In the genomic region with DNA sequence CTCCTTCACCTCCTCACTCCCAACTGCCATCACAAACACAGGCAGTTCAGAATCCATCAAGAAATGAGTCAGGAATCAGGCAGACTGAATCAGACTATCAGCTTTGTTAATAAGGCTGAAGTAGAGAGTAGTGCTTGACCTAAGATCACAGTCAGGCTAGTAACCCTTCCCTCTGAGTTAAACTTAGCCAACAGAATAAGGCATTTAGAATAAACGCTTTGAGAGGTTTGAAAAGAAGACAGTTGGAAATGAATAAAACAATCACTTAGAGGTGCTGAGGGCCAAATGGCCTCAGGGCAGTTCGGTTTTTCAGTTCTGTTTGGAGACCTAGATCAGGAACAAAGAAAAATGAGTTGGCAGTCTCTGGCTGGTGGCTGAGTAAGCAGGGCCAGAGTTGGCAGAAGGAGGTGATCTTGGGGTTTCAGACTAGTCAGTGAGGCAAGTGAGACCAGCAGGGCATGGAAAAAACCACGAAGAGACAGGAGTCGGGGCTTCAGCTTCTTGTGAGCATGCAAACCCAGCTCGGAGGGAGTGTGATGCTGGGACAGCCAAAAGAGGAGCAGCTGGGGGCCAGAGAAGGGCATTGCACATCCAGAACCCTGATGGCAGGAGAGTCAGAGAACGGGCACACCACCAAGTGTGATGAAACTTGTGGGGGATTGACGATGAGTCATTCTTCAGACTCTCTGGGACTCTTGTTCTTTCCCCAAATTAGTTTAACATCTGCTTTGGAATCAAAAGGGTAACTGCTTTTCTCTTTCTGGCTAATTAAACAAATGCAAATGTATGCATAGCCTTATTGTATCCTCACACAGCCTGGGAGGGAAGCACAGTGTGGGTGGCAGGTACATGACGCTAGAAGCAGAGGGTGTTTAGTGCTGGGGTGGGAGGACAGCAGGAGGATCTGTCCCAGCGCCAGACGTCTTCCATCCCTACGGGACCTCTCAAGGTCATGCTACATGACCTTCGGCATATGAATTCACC, we compare ENCODE assay signal across 9 cellular contexts. TPM values are rescaled to one million over a fixed set of nuclear protein-coding genes. Genes with fewer than 3 reads are reported as not detected.
DNase-seq lines count a peak whose midpoint lies in the region; ATAC-seq, FAIRE-seq and TF ChIP-seq lines count a peak whose summit lies in the region.
"Had no signal": no experiment of that assay in that cellular context is flagged by ENCODE, and none has a peak within 500 bp of the region (broad histone marks: within the 10 kb centered on the region; RNA-seq: fewer than 3 reads in every experiment).

No MANE protein-coding gene starts in this region.

- no peaks in the 10 kb centered on the region for H3K27me3 ChIP-seq in ACC112 (ENCODE audit: insufficient read depth, low read length)
- H3K27me3 ChIP-seq in left ventricle myocardium inferior (ENCODE audit: low read depth), result no peaks in the 10 kb centered on the region

- H2AFZ ChIP-seq in ACC112 (ENCODE audit: low read length, unreplicated experiment), result peak overlapping the region; percentile 62

- H3K27ac ChIP-seq in ACC112 (ENCODE audit: low read depth, low read length) (peak overlapping the region; percentile 96), left ventricle myocardium inferior (replicated peaks) (peak overlapping the region; percentile 81)

- H3K4me3 ChIP-seq in ACC112 (ENCODE audit: low read depth, low read length) (peak overlapping the region; percentile 46), left ventricle myocardium inferior (no peak overlapping the region)

- DNase-seq in HTR-8/SVneo (ENCODE audit: insufficient read length, low spot score), result peak; percentile 63
- peak; percentile 24 for DNase-seq in activated naive CD8-positive, alpha-beta T cell treated with anti-CD3 and anti-CD28 coated beads for 36 hours
- DNase-seq in left ventricle myocardium inferior, result peak; percentile 81
- peak; percentile 21 to 31 for DNase-seq in stimulated activated CD4-positive, alpha-beta T cell treated with anti-CD3 and anti-CD28 coated beads, Interleukin-2, amount 100 ng/mL, for 24 hours
- no peak for DNase-seq in ecto neural progenitor cell (ENCODE audit: low spot score)
- no peak for DNase-seq in germinal center (ENCODE audit: low spot score)

- H3K9me3 Mint-ChIP-seq in activated naive CD8-positive, alpha-beta T cell treated with anti-CD3 and anti-CD28 coated beads for 36 hours, result no peaks in the 10 kb centered on the region

- H3K27me3 Mint-ChIP-seq in activated naive CD8-positive, alpha-beta T cell treated with anti-CD3 and anti-CD28 coated beads for 36 hours, result no peaks in the 10 kb centered on the region

- peak; percentile 31 for ATAC-seq in GM18861 (IDR thresholded peaks at IDR 0.05; ENCODE audit: unreplicated experiment)

- no peaks in the 10 kb centered on the region for H3K9me3 ChIP-seq in left ventricle myocardium inferior (replicated peaks)

- peak; percentile 59 for FAIRE-seq in HTR-8/SVneo (lab: Jason Lieb, UNC)
- FAIRE-seq: frontal cortex had no signal

- TF ChIP-seq CTCF in left ventricle myocardium inferior (IDR thresholded peaks at IDR 0.05; ENCODE audit: borderline replicate concordance), result no peak

- intact Hi-C loops in left ventricle myocardium inferior (cut with micrococcal nuclease), result no loop called here

- no peaks in the 10 kb centered on the region for H3K36me3 ChIP-seq in ACC112 (ENCODE audit: insufficient read depth, low read length)
- H3K36me3 ChIP-seq in left ventricle myocardium inferior, result no peaks in the 10 kb centered on the region

- H3K4me1 Mint-ChIP-seq in activated naive CD8-positive, alpha-beta T cell treated with anti-CD3 and anti-CD28 coated beads for 36 hours, result peaks cover 9% of the 10 kb centered on the region

- H3K4me1 ChIP-seq in ACC112 (ENCODE audit: control insufficient read depth, insufficient read depth, low read length, unreplicated experiment) (peaks cover 63% of the 10 kb centered on the region), left ventricle myocardium inferior (peaks cover 40% of the 10 kb centered on the region)

- no peak overlapping the region for H3K4me3 Mint-ChIP-seq in activated naive CD8-positive, alpha-beta T cell treated with anti-CD3 and anti-CD28 coated beads for 36 hours

- H3K36me3 Mint-ChIP-seq in activated naive CD8-positive, alpha-beta T cell treated with anti-CD3 and anti-CD28 coated beads for 36 hours, result no peaks in the 10 kb centered on the region

- H3K27ac Mint-ChIP-seq in activated naive CD8-positive, alpha-beta T cell treated with anti-CD3 and anti-CD28 coated beads for 36 hours, result peak overlapping the region; percentile 40

- no peaks in the 10 kb centered on the region for H3K79me2 ChIP-seq in ACC112 (ENCODE audit: control insufficient read depth, insufficient read depth, low read length, unreplicated experiment)

RNA-seq across cellular contexts. Expression of gene SPECC1, which starts 54.8 kb away (rescaled TPM):
- 1 to 10 TPM; 6.6 to 7.3 TPM for total RNA-seq in activated naive CD8-positive, alpha-beta T cell treated with anti-CD3 and anti-CD28 coated beads for 36 hours
- total RNA-seq in left ventricle myocardium inferior, result 10.6 TPM

Comparison
In these comparisons a context has a peak if more than half of its experiments do, and no peak if none do; other contexts are left out.
1. DNase-seq: peak in HTR-8/SVneo (single experiment), activated naive CD8-positive, alpha-beta T cell treated with anti-CD3 and anti-CD28 coated beads for 36 hours (single experiment), left ventricle myocardium inferior (single experiment) and stimulated activated CD4-positive, alpha-beta T cell treated with anti-CD3 and anti-CD28 coated beads, Interleukin-2, amount 100 ng/mL, for 24 hours (2 of 2); none in ecto neural progenitor cell (single experiment) and germinal center (single experiment).